Comparison of ENCODE assay signal across 2 cellular contexts in the genomic region with DNA sequence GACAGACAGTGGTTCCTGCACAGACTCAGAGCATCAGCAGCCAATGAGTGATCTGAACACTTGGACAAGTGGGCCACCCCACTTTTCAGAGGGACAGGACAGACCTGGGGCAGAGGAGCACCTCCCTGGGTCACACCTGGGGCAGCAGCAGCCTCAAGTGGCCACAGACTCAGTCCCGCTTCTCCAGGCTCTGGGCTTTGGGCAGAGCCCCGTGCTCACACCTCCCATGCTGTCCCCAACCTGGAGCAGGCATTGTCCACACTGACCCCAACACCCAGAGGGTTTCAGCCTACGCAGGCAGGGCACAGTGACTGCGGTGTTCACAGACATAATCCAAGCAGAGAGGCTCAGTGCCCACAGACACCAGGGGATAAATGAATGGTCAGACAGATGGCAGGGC.
TF ChIP-seq lines count a peak whose summit lies in the region.

No MANE protein-coding gene starts in this region.

TF ChIP-seq in HepG2, 621 proteins besides CTCF, POLR2A, EP300 and RAD21 (continues in another document):
- no peak for TF ChIP-seq HDAC6 (IDR thresholded peaks at IDR 0.05; ENCODE audit: low read depth, low read length)
- TF ChIP-seq EZH2 (conservative IDR thresholded peaks at IDR 0.05; ENCODE audit: low read depth, low read length): no peak
- no peak for TF ChIP-seq ZNF460 (CRISPR knock-in tag; IDR thresholded peaks at IDR 0.05; ENCODE audit: borderline replicate concordance)
- TF ChIP-seq, protein P1, sequence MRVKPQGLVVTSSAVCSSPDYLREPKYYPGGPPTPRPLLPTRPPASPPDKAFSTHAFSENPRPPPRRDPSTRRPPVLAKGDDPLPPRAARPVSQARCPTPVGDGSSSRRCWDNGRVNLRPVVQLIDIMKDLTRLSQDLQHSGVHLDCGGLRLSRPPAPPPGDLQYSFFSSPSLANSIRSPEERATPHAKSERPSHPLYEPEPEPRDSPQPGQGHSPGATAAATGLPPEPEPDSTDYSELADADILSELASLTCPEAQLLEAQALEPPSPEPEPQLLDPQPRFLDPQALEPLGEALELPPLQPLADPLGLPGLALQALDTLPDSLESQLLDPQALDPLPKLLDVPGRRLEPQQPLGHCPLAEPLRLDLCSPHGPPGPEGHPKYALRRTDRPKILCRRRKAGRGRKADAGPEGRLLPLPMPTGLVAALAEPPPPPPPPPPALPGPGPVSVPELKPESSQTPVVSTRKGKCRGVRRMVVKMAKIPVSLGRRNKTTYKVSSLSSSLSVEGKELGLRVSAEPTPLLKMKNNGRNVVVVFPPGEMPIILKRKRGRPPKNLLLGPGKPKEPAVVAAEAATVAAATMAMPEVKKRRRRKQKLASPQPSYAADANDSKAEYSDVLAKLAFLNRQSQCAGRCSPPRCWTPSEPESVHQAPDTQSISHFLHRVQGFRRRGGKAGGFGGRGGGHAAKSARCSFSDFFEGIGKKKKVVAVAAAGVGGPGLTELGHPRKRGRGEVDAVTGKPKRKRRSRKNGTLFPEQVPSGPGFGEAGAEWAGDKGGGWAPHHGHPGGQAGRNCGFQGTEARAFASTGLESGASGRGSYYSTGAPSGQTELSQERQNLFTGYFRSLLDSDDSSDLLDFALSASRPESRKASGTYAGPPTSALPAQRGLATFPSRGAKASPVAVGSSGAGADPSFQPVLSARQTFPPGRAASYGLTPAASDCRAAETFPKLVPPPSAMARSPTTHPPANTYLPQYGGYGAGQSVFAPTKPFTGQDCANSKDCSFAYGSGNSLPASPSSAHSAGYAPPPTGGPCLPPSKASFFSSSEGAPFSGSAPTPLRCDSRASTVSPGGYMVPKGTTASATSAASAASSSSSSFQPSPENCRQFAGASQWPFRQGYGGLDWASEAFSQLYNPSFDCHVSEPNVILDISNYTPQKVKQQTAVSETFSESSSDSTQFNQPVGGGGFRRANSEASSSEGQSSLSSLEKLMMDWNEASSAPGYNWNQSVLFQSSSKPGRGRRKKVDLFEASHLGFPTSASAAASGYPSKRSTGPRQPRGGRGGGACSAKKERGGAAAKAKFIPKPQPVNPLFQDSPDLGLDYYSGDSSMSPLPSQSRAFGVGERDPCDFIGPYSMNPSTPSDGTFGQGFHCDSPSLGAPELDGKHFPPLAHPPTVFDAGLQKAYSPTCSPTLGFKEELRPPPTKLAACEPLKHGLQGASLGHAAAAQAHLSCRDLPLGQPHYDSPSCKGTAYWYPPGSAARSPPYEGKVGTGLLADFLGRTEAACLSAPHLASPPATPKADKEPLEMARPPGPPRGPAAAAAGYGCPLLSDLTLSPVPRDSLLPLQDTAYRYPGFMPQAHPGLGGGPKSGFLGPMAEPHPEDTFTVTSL (CRISPR knock-in tag; IDR thresholded peaks at IDR 0.05; ENCODE audit: borderline replicate concordance): no peak
- no peak for TF ChIP-seq ZNF614 (CRISPR knock-in tag; IDR thresholded peaks at IDR 0.05; ENCODE audit: borderline replicate concordance)
- no peak for TF ChIP-seq TRIM24 (CRISPR knock-in tag; IDR thresholded peaks at IDR 0.05)
- TF ChIP-seq, protein P2, sequence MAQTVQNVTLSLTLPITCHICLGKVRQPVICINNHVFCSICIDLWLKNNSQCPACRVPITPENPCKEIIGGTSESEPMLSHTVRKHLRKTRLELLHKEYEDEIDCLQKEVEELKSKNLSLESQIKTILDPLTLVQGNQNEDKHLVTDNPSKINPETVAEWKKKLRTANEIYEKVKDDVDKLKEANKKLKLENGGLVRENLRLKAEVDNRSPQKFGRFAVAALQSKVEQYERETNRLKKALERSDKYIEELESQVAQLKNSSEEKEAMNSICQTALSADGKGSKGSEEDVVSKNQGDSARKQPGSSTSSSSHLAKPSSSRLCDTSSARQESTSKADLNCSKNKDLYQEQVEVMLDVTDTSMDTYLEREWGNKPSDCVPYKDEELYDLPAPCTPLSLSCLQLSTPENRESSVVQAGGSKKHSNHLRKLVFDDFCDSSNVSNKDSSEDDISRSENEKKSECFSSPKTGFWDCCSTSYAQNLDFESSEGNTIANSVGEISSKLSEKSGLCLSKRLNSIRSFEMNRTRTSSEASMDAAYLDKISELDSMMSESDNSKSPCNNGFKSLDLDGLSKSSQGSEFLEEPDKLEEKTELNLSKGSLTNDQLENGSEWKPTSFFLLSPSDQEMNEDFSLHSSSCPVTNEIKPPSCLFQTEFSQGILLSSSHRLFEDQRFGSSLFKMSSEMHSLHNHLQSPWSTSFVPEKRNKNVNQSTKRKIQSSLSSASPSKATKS (CRISPR knock-in tag; IDR thresholded peaks at IDR 0.05): no peak
- TF ChIP-seq SIN3B (IDR thresholded peaks at IDR 0.05; ENCODE audit: low read length): no peak
- no peak for TF ChIP-seq ZMYM4 (CRISPR knock-in tag; IDR thresholded peaks at IDR 0.05)
- TF ChIP-seq, protein P3, sequence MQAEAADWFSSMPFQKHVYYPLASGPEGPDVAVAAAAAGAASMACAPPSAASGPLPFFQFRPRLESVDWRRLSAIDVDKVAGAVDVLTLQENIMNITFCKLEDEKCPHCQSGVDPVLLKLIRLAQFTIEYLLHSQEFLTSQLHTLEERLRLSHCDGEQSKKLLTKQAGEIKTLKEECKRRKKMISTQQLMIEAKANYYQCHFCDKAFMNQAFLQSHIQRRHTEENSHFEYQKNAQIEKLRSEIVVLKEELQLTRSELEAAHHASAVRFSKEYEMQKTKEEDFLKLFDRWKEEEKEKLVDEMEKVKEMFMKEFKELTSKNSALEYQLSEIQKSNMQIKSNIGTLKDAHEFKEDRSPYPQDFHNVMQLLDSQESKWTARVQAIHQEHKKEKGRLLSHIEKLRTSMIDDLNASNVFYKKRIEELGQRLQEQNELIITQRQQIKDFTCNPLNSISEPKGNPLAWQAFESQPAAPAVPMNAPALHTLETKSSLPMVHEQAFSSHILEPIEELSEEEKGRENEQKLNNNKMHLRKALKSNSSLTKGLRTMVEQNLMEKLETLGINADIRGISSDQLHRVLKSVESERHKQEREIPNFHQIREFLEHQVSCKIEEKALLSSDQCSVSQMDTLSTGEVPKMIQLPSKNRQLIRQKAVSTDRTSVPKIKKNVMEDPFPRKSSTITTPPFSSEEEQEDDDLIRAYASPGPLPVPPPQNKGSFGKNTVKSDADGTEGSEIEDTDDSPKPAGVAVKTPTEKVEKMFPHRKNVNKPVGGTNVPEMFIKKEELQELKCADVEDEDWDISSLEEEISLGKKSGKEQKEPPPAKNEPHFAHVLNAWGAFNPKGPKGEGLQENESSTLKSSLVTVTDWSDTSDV (CRISPR knock-in tag; IDR thresholded peaks at IDR 0.05): no peak
- TF ChIP-seq FOXM1 (CRISPR knock-in tag; IDR thresholded peaks at IDR 0.05): no peak
- TF ChIP-seq ZNF550 (CRISPR knock-in tag; IDR thresholded peaks at IDR 0.05; ENCODE audit: borderline replicate concordance): no peak
- TF ChIP-seq RBM22 (optimal IDR thresholded peaks at IDR 0.05; ENCODE audit: low read length): no peak

TF ChIP-seq in SK-N-SH, 30 proteins besides CTCF, POLR2A, EP300 and RAD21:
- TF ChIP-seq YY1 (IDR thresholded peaks at IDR 0.05; ENCODE audit: low read depth) (no peak), GABPA (IDR thresholded peaks at IDR 0.05; ENCODE audit: low read depth) (no peak), REST (IDR thresholded peaks at IDR 0.05; ENCODE audit: low read depth, low read length) (no peak), MAX (IDR thresholded peaks at IDR 0.05; ENCODE audit: low read depth) (no peak), TAF1 (IDR thresholded peaks at IDR 0.05; ENCODE audit: borderline replicate concordance, low read depth, low read length) (no peak), MXI1 (IDR thresholded peaks at IDR 0.05; ENCODE audit: low read depth, low read length) (no peak), RCOR1 (IDR thresholded peaks at IDR 0.05; ENCODE audit: low read length) (no peak), ELF1 (IDR thresholded peaks at IDR 0.05) (no peak), PBX3 (IDR thresholded peaks at IDR 0.05) (no peak)
- TF ChIP-seq, protein P4, sequence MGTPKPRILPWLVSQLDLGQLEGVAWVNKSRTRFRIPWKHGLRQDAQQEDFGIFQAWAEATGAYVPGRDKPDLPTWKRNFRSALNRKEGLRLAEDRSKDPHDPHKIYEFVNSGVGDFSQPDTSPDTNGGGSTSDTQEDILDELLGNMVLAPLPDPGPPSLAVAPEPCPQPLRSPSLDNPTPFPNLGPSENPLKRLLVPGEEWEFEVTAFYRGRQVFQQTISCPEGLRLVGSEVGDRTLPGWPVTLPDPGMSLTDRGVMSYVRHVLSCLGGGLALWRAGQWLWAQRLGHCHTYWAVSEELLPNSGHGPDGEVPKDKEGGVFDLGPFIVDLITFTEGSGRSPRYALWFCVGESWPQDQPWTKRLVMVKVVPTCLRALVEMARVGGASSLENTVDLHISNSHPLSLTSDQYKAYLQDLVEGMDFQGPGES (IDR thresholded peaks at IDR 0.05; ENCODE audit: low read depth, low read length): no peak
